8 cellular contexts compared by ENCODE assay signal in genomic region chr22:28442264-28442950, GRCh38.
DNase-seq lines count a peak whose midpoint lies in the region; ATAC-seq and TF ChIP-seq lines count a peak whose summit lies in the region.

No MANE protein-coding gene starts in this region.

- no peaks in the 10 kb centered on the region for H4K20me1 ChIP-seq in GM23338 (replicated peaks; ENCODE audit: insufficient read depth)

- H3K79me2 ChIP-seq in GM23338 (replicated peaks; ENCODE audit: insufficient read depth) = no peaks in the 10 kb centered on the region

- H3K27ac Mint-ChIP-seq in GM23338 (peak overlapping the region; percentile 95), glutamatergic neuron (ENCODE audit: unreplicated experiment) (peak overlapping the region; percentile 90)
- H3K27ac Mint-ChIP-seq in activated naive CD8-positive, alpha-beta T cell = peak overlapping the region; percentile 68

- DNase-seq in AG08395 (ENCODE audit: low spot score) (peak; percentile 89), GM23338 (ENCODE audit: low spot score) (peak; percentile 93), SK-N-MC (ENCODE audit: low read depth, low spot score) (no peak), glutamatergic neuron (peak; percentile 74), substantia nigra (lab: John Stamatoyannopoulos, UW) (peak; percentile 12 to 86 (median 67)), NCI-H748 (lab: John Stamatoyannopoulos, UW; ENCODE audit: unreplicated experiment) (no peak)

- peak overlapping the region; percentile 91 for H3K4me2 ChIP-seq in GM23338

- no peaks in the 10 kb centered on the region for H3K36me3 Mint-ChIP-seq in GM23338 (ENCODE audit: low read depth)
- H3K36me3 Mint-ChIP-seq in activated naive CD8-positive, alpha-beta T cell = no peaks in the 10 kb centered on the region
- H3K36me3 Mint-ChIP-seq in glutamatergic neuron (ENCODE audit: unreplicated experiment) = no peaks in the 10 kb centered on the region

- H3K4me3 Mint-ChIP-seq in GM23338 (peak overlapping the region; percentile 91), glutamatergic neuron (ENCODE audit: unreplicated experiment) (peak overlapping the region; percentile 96)
- peak overlapping the region; percentile 91 for H3K4me3 Mint-ChIP-seq in activated naive CD8-positive, alpha-beta T cell

- peaks cover 15% of the 10 kb centered on the region for H3K4me1 Mint-ChIP-seq in GM23338
- peaks cover 24% of the 10 kb centered on the region for H3K4me1 Mint-ChIP-seq in activated naive CD8-positive, alpha-beta T cell (ENCODE audit: low read depth)
- H3K4me1 Mint-ChIP-seq in glutamatergic neuron (ENCODE audit: low read depth, unreplicated experiment) = peaks cover 22% of the 10 kb centered on the region

- H3K4me1 ChIP-seq in GM23338 (ENCODE audit: insufficient read depth) = peaks cover 14% of the 10 kb centered on the region
- peaks cover 22 to 28% of the 10 kb centered on the region in 2 experiments for H3K4me1 ChIP-seq in neutrophil (ENCODE audit: control insufficient read depth in 1 of 2, insufficient read depth in 1 of 2, low read depth in 1 of 2, low read length in 1 of 2)

- no peaks in the 10 kb centered on the region for H3K9me2 ChIP-seq in GM23338 (ENCODE audit: insufficient read depth)

- no peaks in the 10 kb centered on the region for H3F3A ChIP-seq in GM23338 (replicated peaks; ENCODE audit: low read depth)

- peak overlapping the region; percentile 74 for H3K9ac ChIP-seq in SK-N-MC (ENCODE audit: insufficient read length)

- ATAC-seq in GM23338 = peak; percentile 92

- H3K9me3 Mint-ChIP-seq in GM23338 (no peaks in the 10 kb centered on the region), glutamatergic neuron (ENCODE audit: unreplicated experiment) (no peaks in the 10 kb centered on the region)
- no peaks in the 10 kb centered on the region for H3K9me3 Mint-ChIP-seq in activated naive CD8-positive, alpha-beta T cell (ENCODE audit: low read depth)

- H3K27me3 Mint-ChIP-seq in GM23338 (ENCODE audit: insufficient read depth, low read depth, poor library complexity) (no peaks in the 10 kb centered on the region), glutamatergic neuron (ENCODE audit: unreplicated experiment) (peaks cover 3% of the 10 kb centered on the region)
- no peaks in the 10 kb centered on the region for H3K27me3 Mint-ChIP-seq in activated naive CD8-positive, alpha-beta T cell

- H3K27me3 ChIP-seq in GM23338 (ENCODE audit: insufficient read depth) (no peaks in the 10 kb centered on the region), neutrophil (peaks cover 3% of the 10 kb centered on the region)

- peak overlapping the region; percentile 90 for H2AFZ ChIP-seq in GM23338

- H3K36me3 ChIP-seq in GM23338 (ENCODE audit: insufficient read depth) (no peaks in the 10 kb centered on the region), SK-N-MC (ENCODE audit: insufficient read depth, low read length) (no peaks in the 10 kb centered on the region), neutrophil (no peaks in the 10 kb centered on the region)

- H3K9me3 ChIP-seq in SK-N-MC (ENCODE audit: low read depth, low read length) (no peaks in the 10 kb centered on the region), neutrophil (no peaks in the 10 kb centered on the region)

- TF ChIP-seq CTCF in GM23338 (conservative IDR thresholded peaks at IDR 0.05; ENCODE audit: low read depth in 2 of 2) (peak; percentile 68 to 82), glutamatergic neuron (IDR thresholded peaks at IDR 0.05; ENCODE audit: partially characterized antibody, unreplicated experiment) (peak; percentile 60), neutrophil (IDR thresholded peaks at IDR 0.05) (no peak)

- H3K27ac ChIP-seq in GM23338 (ENCODE audit: low read depth) (peak overlapping the region; percentile 64), SK-N-MC (peak overlapping the region; percentile 79), neutrophil (no peak overlapping the region), substantia nigra (ENCODE audit: low read depth, low read length, poor library complexity, severe bottlenecking) (peak overlapping the region; percentile 59)

- H3K4me3 ChIP-seq in GM23338 (peak overlapping the region; percentile 71), SK-N-MC (peak overlapping the region; percentile 79), neutrophil (ENCODE audit: low read depth in 1 of 2, low read length in 1 of 2) (peak overlapping the region; percentile 45 to 49)

TF ChIP-seq in GM23338, 12 proteins besides CTCF, POLR2A, EP300 and RAD21:
- TF ChIP-seq ETS1 (IDR thresholded peaks at IDR 0.05) (no peak), ZNF462 (CRISPR knock-in tag; IDR thresholded peaks at IDR 0.05) (no peak), ZNF331 (CRISPR knock-in tag; IDR thresholded peaks at IDR 0.05; ENCODE audit: low read depth) (no peak), EZH2phosphoT487 (IDR thresholded peaks at IDR 0.05; ENCODE audit: unreplicated experiment) (no peak)

Comparison
In these comparisons a context has a peak if more than half of its experiments do, and no peak if none do; other contexts are left out.
1. DNase-seq: peak in AG08395 (single experiment), GM23338 (single experiment), glutamatergic neuron (single experiment) and substantia nigra (49 of 49); none in SK-N-MC (single experiment) and NCI-H748 (single experiment).
2. Peak in every context shown above with its lines, with median percentiles within 50 percentile points of each other: H3K4me3 ChIP-seq, H3K27ac Mint-ChIP-seq and H3K4me3 Mint-ChIP-seq.